Comparison of ENCODE assay signal across 8 cellular contexts in genomic region chr4:57037982-57038604, GRCh38. TPM values are rescaled to one million over a fixed set of nuclear protein-coding genes. Genes with fewer than 3 reads are reported as not detected.
DNase-seq lines count a peak whose midpoint lies in the region; ATAC-seq and TF ChIP-seq lines count a peak whose summit lies in the region.

No MANE protein-coding gene starts in this region.

- H3K9me3 ChIP-seq in neural progenitor cell (ENCODE audit: low read depth) = no peaks in the 10 kb centered on the region

- H3K27me3 Mint-ChIP-seq in neural progenitor cell (ENCODE audit: insufficient read depth, low read depth) = peaks cover 3% of the 10 kb centered on the region
- H3K27me3 Mint-ChIP-seq in activated T-helper 1 cell treated with anti-CD3 and anti-CD28 coated beads, Interleukin-12 subunit alpha, Interleukin-12 subunit beta, Interleukin-2, Interleukin-4 antibody, amounts not matched to agents 30 ng/mL and 10 ng/mL and 1 ng/mL, durations not matched to agents 14 hours and 24 hours and 36 hours (ENCODE audit: insufficient read depth) = peaks cover 3% of the 10 kb centered on the region

- H3K4me2 ChIP-seq in neural progenitor cell = peak overlapping the region; percentile 71

- H3K79me2 ChIP-seq in neural progenitor cell (ENCODE audit: low read depth) = no peaks in the 10 kb centered on the region

- no peaks in the 10 kb centered on the region for H3K36me3 Mint-ChIP-seq in neural progenitor cell
- no peaks in the 10 kb centered on the region for H3K36me3 Mint-ChIP-seq in activated T-helper 1 cell treated with anti-CD3 and anti-CD28 coated beads, Interleukin-12 subunit alpha, Interleukin-12 subunit beta, Interleukin-2, Interleukin-4 antibody, amounts not matched to agents 30 ng/mL and 10 ng/mL and 1 ng/mL, durations not matched to agents 14 hours and 24 hours and 36 hours (ENCODE audit: low read depth)

- peak overlapping the region; percentile 99 for H2AFZ ChIP-seq in neural progenitor cell (replicated peaks)

- H3K4me1 ChIP-seq in neural progenitor cell = peaks cover 7% of the 10 kb centered on the region

- H3K36me3 ChIP-seq in neural progenitor cell = no peaks in the 10 kb centered on the region

- H3K9me3 Mint-ChIP-seq in neural progenitor cell = no peaks in the 10 kb centered on the region
- H3K9me3 Mint-ChIP-seq in activated T-helper 1 cell treated with anti-CD3 and anti-CD28 coated beads, Interleukin-12 subunit alpha, Interleukin-12 subunit beta, Interleukin-2, Interleukin-4 antibody, amounts not matched to agents 30 ng/mL and 10 ng/mL and 1 ng/mL, durations not matched to agents 14 hours and 24 hours and 36 hours = no peaks in the 10 kb centered on the region

- TF ChIP-seq CTCF in fibroblast of mammary gland (conservative IDR thresholded peaks at IDR 0.05; ENCODE audit: control insufficient read depth, insufficient read depth, low read depth, low read length) (peak; percentile 84), neural progenitor cell (IDR thresholded peaks at IDR 0.05) (peak; percentile 98)

- in situ Hi-C loops in SK-MEL-5 (cut with HindIII; ENCODE audit: low pct_unique_long_range_greater_than_20kb, low sequenced_read_pairs) = no loop called here

- intact Hi-C loops in Right ventricle myocardium inferior (cut with DNase I) (loop anchor here (2.0 kb wide), 1 partner anchor 121 kb away; no protein-coding TSS in a partner anchor), cardiac septum (cut with DNase I) (loop anchor here (2.0 kb wide), 1 partner anchor 125 kb away; no protein-coding TSS in a partner anchor)
- intact Hi-C loops in activated T-helper 1 cell treated with anti-CD3 and anti-CD28 coated beads, Interleukin-12 subunit alpha, Interleukin-12 subunit beta, Interleukin-2, Interleukin-4 antibody, amounts not matched to agents 30 ng/mL and 10 ng/mL and 1 ng/mL, durations not matched to agents 14 hours and 24 hours and 36 hours (cut with micrococcal nuclease) = no loop called here

- no peak overlapping the region for H3K9ac ChIP-seq in neural progenitor cell

- peaks cover 5% of the 10 kb centered on the region for H3F3A ChIP-seq in neural progenitor cell (ENCODE audit: low read depth)

- H3K27ac ChIP-seq in neural progenitor cell = no peak overlapping the region

- no peak overlapping the region for H3K4me3 Mint-ChIP-seq in neural progenitor cell
- H3K4me3 Mint-ChIP-seq in activated T-helper 1 cell treated with anti-CD3 and anti-CD28 coated beads, Interleukin-12 subunit alpha, Interleukin-12 subunit beta, Interleukin-2, Interleukin-4 antibody, amounts not matched to agents 30 ng/mL and 10 ng/mL and 1 ng/mL, durations not matched to agents 14 hours and 24 hours and 36 hours = no peak overlapping the region

- no peaks in the 10 kb centered on the region for H3K27me3 ChIP-seq in neural progenitor cell

- H3K4me1 Mint-ChIP-seq in neural progenitor cell = peaks cover 27% of the 10 kb centered on the region
- no peaks in the 10 kb centered on the region for H3K4me1 Mint-ChIP-seq in activated T-helper 1 cell treated with anti-CD3 and anti-CD28 coated beads, Interleukin-12 subunit alpha, Interleukin-12 subunit beta, Interleukin-2, Interleukin-4 antibody, amounts not matched to agents 30 ng/mL and 10 ng/mL and 1 ng/mL, durations not matched to agents 14 hours and 24 hours and 36 hours (ENCODE audit: low read depth)

- H3K4me3 ChIP-seq in fibroblast of mammary gland (ENCODE audit: control insufficient read depth, low read depth, low read length) (no peak overlapping the region), neural progenitor cell (peak overlapping the region; percentile 34)

- ATAC-seq in Right ventricle myocardium inferior (peak; percentile 51), HG03520 (IDR thresholded peaks at IDR 0.05; ENCODE audit: unreplicated experiment) (peak; percentile 58), GM21390 (IDR thresholded peaks at IDR 0.05; ENCODE audit: unreplicated experiment) (no peak)

- peak overlapping the region; percentile 27 for H3K27ac Mint-ChIP-seq in neural progenitor cell
- H3K27ac Mint-ChIP-seq in activated T-helper 1 cell treated with anti-CD3 and anti-CD28 coated beads, Interleukin-12 subunit alpha, Interleukin-12 subunit beta, Interleukin-2, Interleukin-4 antibody, amounts not matched to agents 30 ng/mL and 10 ng/mL and 1 ng/mL, durations not matched to agents 14 hours and 24 hours and 36 hours = no peak overlapping the region

- DNase-seq in Right ventricle myocardium inferior (ENCODE audit: missing footprints) (peak; percentile 84), cardiac septum (ENCODE audit: low spot score) (no peak), SK-MEL-5 (ENCODE audit: low read depth, low spot score) (peak; percentile 70), fibroblast of mammary gland (ENCODE audit: low read depth) (peak; percentile 48), neural progenitor cell (ENCODE audit: low spot score) (peak; percentile 82)
- no peak for DNase-seq in activated T-helper 1 cell treated with anti-CD3 and anti-CD28 coated beads, Interleukin-12 subunit alpha, Interleukin-12 subunit beta, Interleukin-2, Interleukin-4 antibody, amounts not matched to agents 30 ng/mL and 10 ng/mL and 1 ng/mL, durations not matched to agents 14 hours and 24 hours and 36 hours (ENCODE audit: low spot score)

- no peaks in the 10 kb centered on the region for H4K20me1 ChIP-seq in neural progenitor cell (ENCODE audit: low read depth)

RNA-seq across cellular contexts. Expression of gene POLR2B, which starts 59.4 kb away (rescaled TPM):
- 69.1 TPM for total RNA-seq in Right ventricle myocardium inferior
- 78.3 TPM for total RNA-seq in cardiac septum
- 134 and 162 TPM in 2 replicates for total RNA-seq in SK-MEL-5 (2014; rRNA removed; shearing (Covaris generic))
- polyA plus RNA-seq in SK-MEL-5 (2015; cell fraction: cytosol; rRNA removed) = 79.1 and 95.4 TPM in 2 replicates
- 172 and 225 TPM in 2 replicates for polyA plus RNA-seq in SK-MEL-5 (2015; cell fraction: nucleus; rRNA removed)
- total RNA-seq in neural progenitor cell (ENCODE audit: low replicate concordance) = 150 and 290 TPM in 2 replicates
- total RNA-seq in activated T-helper 1 cell treated with anti-CD3 and anti-CD28 coated beads, Interleukin-12 subunit alpha, Interleukin-12 subunit beta, Interleukin-2, Interleukin-4 antibody, amounts not matched to agents 30 ng/mL and 10 ng/mL and 1 ng/mL, durations not matched to agents 14 hours and 24 hours and 36 hours = 145 TPM in 2 replicates

Comparison
In these comparisons a context has a peak if more than half of its experiments do, and no peak if none do; other contexts are left out.
1. DNase-seq: peak in Right ventricle myocardium inferior (single experiment), SK-MEL-5 (single experiment), fibroblast of mammary gland (single experiment) and neural progenitor cell (single experiment); none in cardiac septum (single experiment) and activated T-helper 1 cell treated with anti-CD3 and anti-CD28 coated beads, Interleukin-12 subunit alpha, Interleukin-12 subunit beta, Interleukin-2, Interleukin-4 antibody, amounts not matched to agents 30 ng/mL and 10 ng/mL and 1 ng/mL, durations not matched to agents 14 hours and 24 hours and 36 hours (single experiment).